1 cellular context compared by ENCODE assay signal in the genomic region with DNA sequence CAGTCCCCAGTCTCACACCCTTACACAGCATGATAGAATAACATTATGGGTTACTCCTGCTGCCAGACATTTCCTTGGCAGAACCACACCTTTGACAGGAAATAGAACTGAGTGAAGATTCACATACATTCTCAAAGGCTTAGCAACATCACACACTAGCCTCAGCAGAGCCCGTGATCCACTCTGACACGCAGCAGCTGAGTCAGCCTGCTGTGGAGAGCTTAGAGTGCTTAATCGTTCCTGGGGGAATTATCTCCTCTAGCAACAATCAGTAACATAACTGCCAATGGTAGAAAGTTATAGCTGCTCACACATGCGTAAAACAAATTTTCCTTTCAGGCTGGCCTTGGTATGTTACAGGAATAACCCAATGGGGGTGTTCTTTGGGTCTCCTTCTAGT.
TF ChIP-seq lines count a peak whose summit lies in the region.

No MANE protein-coding gene starts in this region.

TF ChIP-seq in WTC11, 78 proteins besides CTCF, POLR2A, EP300 and RAD21 (continued from another document):
- TF ChIP-seq, protein P1, sequence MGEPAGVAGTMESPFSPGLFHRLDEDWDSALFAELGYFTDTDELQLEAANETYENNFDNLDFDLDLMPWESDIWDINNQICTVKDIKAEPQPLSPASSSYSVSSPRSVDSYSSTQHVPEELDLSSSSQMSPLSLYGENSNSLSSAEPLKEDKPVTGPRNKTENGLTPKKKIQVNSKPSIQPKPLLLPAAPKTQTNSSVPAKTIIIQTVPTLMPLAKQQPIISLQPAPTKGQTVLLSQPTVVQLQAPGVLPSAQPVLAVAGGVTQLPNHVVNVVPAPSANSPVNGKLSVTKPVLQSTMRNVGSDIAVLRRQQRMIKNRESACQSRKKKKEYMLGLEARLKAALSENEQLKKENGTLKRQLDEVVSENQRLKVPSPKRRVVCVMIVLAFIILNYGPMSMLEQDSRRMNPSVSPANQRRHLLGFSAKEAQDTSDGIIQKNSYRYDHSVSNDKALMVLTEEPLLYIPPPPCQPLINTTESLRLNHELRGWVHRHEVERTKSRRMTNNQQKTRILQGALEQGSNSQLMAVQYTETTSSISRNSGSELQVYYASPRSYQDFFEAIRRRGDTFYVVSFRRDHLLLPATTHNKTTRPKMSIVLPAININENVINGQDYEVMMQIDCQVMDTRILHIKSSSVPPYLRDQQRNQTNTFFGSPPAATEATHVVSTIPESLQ (CRISPR knock-in tag; IDR thresholded peaks at IDR 0.05) = no peak
- TF ChIP-seq NFATC4 (CRISPR knock-in tag; IDR thresholded peaks at IDR 0.05) (no peak), ZNF219 (CRISPR knock-in tag; IDR thresholded peaks at IDR 0.05; ENCODE audit: borderline replicate concordance) (no peak), CREM (CRISPR knock-in tag; IDR thresholded peaks at IDR 0.05) (no peak), CBFB (CRISPR knock-in tag; IDR thresholded peaks at IDR 0.05; ENCODE audit: low read depth) (no peak)
- TF ChIP-seq, protein P2, sequence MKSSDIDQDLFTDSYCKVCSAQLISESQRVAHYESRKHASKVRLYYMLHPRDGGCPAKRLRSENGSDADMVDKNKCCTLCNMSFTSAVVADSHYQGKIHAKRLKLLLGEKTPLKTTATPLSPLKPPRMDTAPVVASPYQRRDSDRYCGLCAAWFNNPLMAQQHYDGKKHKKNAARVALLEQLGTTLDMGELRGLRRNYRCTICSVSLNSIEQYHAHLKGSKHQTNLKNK (CRISPR knock-in tag; IDR thresholded peaks at IDR 0.05) = no peak
- TF ChIP-seq, protein P3, sequence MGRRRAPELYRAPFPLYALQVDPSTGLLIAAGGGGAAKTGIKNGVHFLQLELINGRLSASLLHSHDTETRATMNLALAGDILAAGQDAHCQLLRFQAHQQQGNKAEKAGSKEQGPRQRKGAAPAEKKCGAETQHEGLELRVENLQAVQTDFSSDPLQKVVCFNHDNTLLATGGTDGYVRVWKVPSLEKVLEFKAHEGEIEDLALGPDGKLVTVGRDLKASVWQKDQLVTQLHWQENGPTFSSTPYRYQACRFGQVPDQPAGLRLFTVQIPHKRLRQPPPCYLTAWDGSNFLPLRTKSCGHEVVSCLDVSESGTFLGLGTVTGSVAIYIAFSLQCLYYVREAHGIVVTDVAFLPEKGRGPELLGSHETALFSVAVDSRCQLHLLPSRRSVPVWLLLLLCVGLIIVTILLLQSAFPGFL (CRISPR knock-in tag; IDR thresholded peaks at IDR 0.05; ENCODE audit: borderline replicate concordance) = no peak
- TF ChIP-seq, protein P4, sequence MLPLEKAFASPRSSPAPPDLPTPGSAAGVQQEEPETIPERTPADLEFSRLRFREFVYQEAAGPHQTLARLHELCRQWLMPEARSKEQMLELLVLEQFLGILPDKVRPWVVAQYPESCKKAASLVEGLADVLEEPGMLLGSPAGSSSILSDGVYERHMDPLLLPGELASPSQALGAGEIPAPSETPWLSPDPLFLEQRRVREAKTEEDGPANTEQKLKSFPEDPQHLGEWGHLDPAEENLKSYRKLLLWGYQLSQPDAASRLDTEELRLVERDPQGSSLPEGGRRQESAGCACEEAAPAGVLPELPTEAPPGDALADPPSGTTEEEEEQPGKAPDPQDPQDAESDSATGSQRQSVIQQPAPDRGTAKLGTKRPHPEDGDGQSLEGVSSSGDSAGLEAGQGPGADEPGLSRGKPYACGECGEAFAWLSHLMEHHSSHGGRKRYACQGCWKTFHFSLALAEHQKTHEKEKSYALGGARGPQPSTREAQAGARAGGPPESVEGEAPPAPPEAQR (CRISPR knock-in tag; IDR thresholded peaks at IDR 0.05) = no peak
- TF ChIP-seq, protein P5, sequence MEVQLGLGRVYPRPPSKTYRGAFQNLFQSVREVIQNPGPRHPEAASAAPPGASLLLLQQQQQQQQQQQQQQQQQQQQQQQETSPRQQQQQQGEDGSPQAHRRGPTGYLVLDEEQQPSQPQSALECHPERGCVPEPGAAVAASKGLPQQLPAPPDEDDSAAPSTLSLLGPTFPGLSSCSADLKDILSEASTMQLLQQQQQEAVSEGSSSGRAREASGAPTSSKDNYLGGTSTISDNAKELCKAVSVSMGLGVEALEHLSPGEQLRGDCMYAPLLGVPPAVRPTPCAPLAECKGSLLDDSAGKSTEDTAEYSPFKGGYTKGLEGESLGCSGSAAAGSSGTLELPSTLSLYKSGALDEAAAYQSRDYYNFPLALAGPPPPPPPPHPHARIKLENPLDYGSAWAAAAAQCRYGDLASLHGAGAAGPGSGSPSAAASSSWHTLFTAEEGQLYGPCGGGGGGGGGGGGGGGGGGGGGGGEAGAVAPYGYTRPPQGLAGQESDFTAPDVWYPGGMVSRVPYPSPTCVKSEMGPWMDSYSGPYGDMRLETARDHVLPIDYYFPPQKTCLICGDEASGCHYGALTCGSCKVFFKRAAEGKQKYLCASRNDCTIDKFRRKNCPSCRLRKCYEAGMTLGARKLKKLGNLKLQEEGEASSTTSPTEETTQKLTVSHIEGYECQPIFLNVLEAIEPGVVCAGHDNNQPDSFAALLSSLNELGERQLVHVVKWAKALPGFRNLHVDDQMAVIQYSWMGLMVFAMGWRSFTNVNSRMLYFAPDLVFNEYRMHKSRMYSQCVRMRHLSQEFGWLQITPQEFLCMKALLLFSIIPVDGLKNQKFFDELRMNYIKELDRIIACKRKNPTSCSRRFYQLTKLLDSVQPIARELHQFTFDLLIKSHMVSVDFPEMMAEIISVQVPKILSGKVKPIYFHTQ (CRISPR knock-in tag; IDR thresholded peaks at IDR 0.05) = no peak
